ENCODE assay signal across 22 cellular contexts in genomic region chr2:109312902-109313301, GRCh38.
"Had no signal": no experiment of that assay in that cellular context is flagged by ENCODE, and none has a peak within 500 bp of the region (broad histone marks: within the 10 kb centered on the region; RNA-seq: fewer than 3 reads in every experiment).

No MANE protein-coding gene starts in this region.

- H3K27me3 Mint-ChIP-seq: activated CD8-positive, alpha-beta T cell treated with anti-CD3 and anti-CD28 coated beads for 36 hours had no signal

- H3K36me3 ChIP-seq: adrenal gland, ascending aorta, heart left ventricle, upper lobe of left lung had no signal

- H2AFZ ChIP-seq: parathyroid adenoma had no signal

- H3K9me3 Mint-ChIP-seq: activated CD4-positive, alpha-beta T cell treated with anti-CD3 and anti-CD28 coated beads, Interleukin-2, amount 10 ng/mL, durations not matched to agents 7 days and 5 days; activated CD8-positive, alpha-beta T cell treated with anti-CD3 and anti-CD28 coated beads for 36 hours; activated naive CD4-positive, alpha-beta T cell treated with anti-CD3 and anti-CD28 coated beads, Interleukin-2, amount 50 U/mL, for 72 hours; central memory CD8-positive, alpha-beta T cell had no signal

- H3K4me3 ChIP-seq: adrenal gland, ascending aorta, heart left ventricle, mucosa of descending colon, upper lobe of left lung had no signal

- ATAC-seq: activated CD8-positive, alpha-beta memory T cell treated with anti-CD3 and anti-CD28 coated beads, Interleukin-2, amount 10 ng/mL, durations not matched to agents 7 days and 5 days; activated CD8-positive, alpha-beta T cell treated with anti-CD3 and anti-CD28 coated beads for 36 hours; activated naive CD4-positive, alpha-beta T cell treated with anti-CD3 and anti-CD28 coated beads, Interleukin-2, amount 50 U/mL, for 72 hours; heart left ventricle; left colon; mucosa of descending colon; right cardiac atrium; stimulated activated naive CD8-positive, alpha-beta T cell treated with anti-CD3 and anti-CD28 coated beads, Interleukin-15, Interleukin-2, amounts not matched to agents 100 U/mL and 50 U/mL, for 24 hours had no signal

- H3K4me1 Mint-ChIP-seq: activated CD4-positive, alpha-beta T cell treated with anti-CD3 and anti-CD28 coated beads, Interleukin-2, amount 10 ng/mL, durations not matched to agents 7 days and 5 days; activated CD8-positive, alpha-beta memory T cell treated with anti-CD3 and anti-CD28 coated beads, Interleukin-2, amount 10 ng/mL, durations not matched to agents 7 days and 5 days; central memory CD8-positive, alpha-beta T cell had no signal

- H3K9ac ChIP-seq: parathyroid adenoma had no signal

- DNase-seq: activated CD4-positive, alpha-beta T cell treated with anti-CD3 and anti-CD28 coated beads, Interleukin-2, amount 10 ng/mL, durations not matched to agents 7 days and 5 days; activated CD4-positive, CD25-positive, alpha-beta regulatory T cell treated with anti-CD3 and anti-CD28 coated beads, Interleukin-2, amount 50 U/mL, for 72 hours; activated CD8-positive, alpha-beta memory T cell treated with anti-CD3 and anti-CD28 coated beads, Interleukin-2, amount 10 ng/mL, durations not matched to agents 7 days and 5 days; activated CD8-positive, alpha-beta T cell treated with anti-CD3 and anti-CD28 coated beads for 36 hours; activated T-cell treated with anti-CD3 and anti-CD28 coated beads for 4 hours; adrenal gland; effector memory CD4-positive, alpha-beta T cell; heart left ventricle; islet precursor cell; left colon; mesenchymal stem cell; mucosa of descending colon; nephron progenitor cell; nucleus accumbens; stimulated activated CD4-positive, alpha-beta T cell treated with anti-CD3 and anti-CD28 coated beads, Interleukin-4, amount 100 ng/mL, for 24 hours; stimulated activated naive CD8-positive, alpha-beta T cell treated with anti-CD3 and anti-CD28 coated beads, Interleukin-15, Interleukin-2, amounts not matched to agents 100 U/mL and 50 U/mL, for 24 hours; upper lobe of left lung had no signal

- H3K4me3 Mint-ChIP-seq: activated CD4-positive, alpha-beta T cell treated with anti-CD3 and anti-CD28 coated beads, Interleukin-2, amount 10 ng/mL, durations not matched to agents 7 days and 5 days; activated CD8-positive, alpha-beta memory T cell treated with anti-CD3 and anti-CD28 coated beads, Interleukin-2, amount 10 ng/mL, durations not matched to agents 7 days and 5 days; activated CD8-positive, alpha-beta T cell treated with anti-CD3 and anti-CD28 coated beads for 36 hours; central memory CD8-positive, alpha-beta T cell; nephron progenitor cell had no signal

- H3K27ac Mint-ChIP-seq: activated CD4-positive, alpha-beta T cell treated with anti-CD3 and anti-CD28 coated beads, Interleukin-2, amount 10 ng/mL, durations not matched to agents 7 days and 5 days; activated CD8-positive, alpha-beta memory T cell treated with anti-CD3 and anti-CD28 coated beads, Interleukin-2, amount 10 ng/mL, durations not matched to agents 7 days and 5 days; activated CD8-positive, alpha-beta T cell treated with anti-CD3 and anti-CD28 coated beads for 36 hours; nephron progenitor cell had no signal

- H3K27me3 ChIP-seq: adrenal gland, ascending aorta, heart left ventricle, upper lobe of left lung had no signal

- H3K79me2 ChIP-seq: parathyroid adenoma had no signal

- H3K36me3 Mint-ChIP-seq: activated CD8-positive, alpha-beta memory T cell treated with anti-CD3 and anti-CD28 coated beads, Interleukin-2, amount 10 ng/mL, durations not matched to agents 7 days and 5 days; activated naive CD4-positive, alpha-beta T cell treated with anti-CD3 and anti-CD28 coated beads, Interleukin-2, amount 50 U/mL, for 72 hours had no signal

- H3K4me1 ChIP-seq: parathyroid adenoma had no signal

- H3K27ac ChIP-seq: adrenal gland, ascending aorta, heart left ventricle, parathyroid adenoma, upper lobe of left lung had no signal

- H3K9me3 ChIP-seq: adrenal gland, ascending aorta, heart left ventricle, mucosa of descending colon, upper lobe of left lung had no signal
